In genomic region chr16:89507834-89508590, GRCh38 we compare ENCODE assay signal across 1 cellular context.
A peak's percentile ranks its signal among the peaks of the same experiment; 100 is the strongest.
TF ChIP-seq lines count a peak whose summit lies in the region.

SPG7 (plus strand) TSS chr16:89508403; CDS start chr16:89508418, 15 bp downstream.

TF ChIP-seq in WTC11, 78 proteins besides CTCF, POLR2A, EP300 and RAD21 (continued from another document):
- TF ChIP-seq FOXP4 (CRISPR knock-in tag; IDR thresholded peaks at IDR 0.05) (peak; percentile 79; the same call in 1 of the 2 replicates), MAX (CRISPR knock-in tag; IDR thresholded peaks at IDR 0.05) (peak; percentile 84; the same call in 1 of the 2 replicates), ZBTB21 (CRISPR knock-in tag; IDR thresholded peaks at IDR 0.05; ENCODE audit: borderline replicate concordance) (0 out of 2 replicates have a peak, but pooled peaks have one; percentile 77), E2F5 (CRISPR knock-in tag; IDR thresholded peaks at IDR 0.05) (peak; percentile 49; the same call in 1 of the 2 replicates), USF2 (CRISPR knock-in tag; IDR thresholded peaks at IDR 0.05) (peak; percentile 48), FOXP1 (CRISPR knock-in tag; IDR thresholded peaks at IDR 0.05; ENCODE audit: borderline replicate concordance) (peak; percentile 15; the same call in 1 of the 2 replicates), TEAD4 (CRISPR knock-in tag; IDR thresholded peaks at IDR 0.05) (no peak), NR1H2 (CRISPR knock-in tag; IDR thresholded peaks at IDR 0.05) (peak; percentile 81), SP1 (CRISPR knock-in tag; conservative IDR thresholded peaks at IDR 0.05) (peak; percentile 66; the same call in 1 of the 2 replicates), CBFB (CRISPR knock-in tag; IDR thresholded peaks at IDR 0.05; ENCODE audit: low read depth) (0 out of 2 replicates have a peak, but pooled peaks have one; percentile 76), ZBTB43 (CRISPR knock-in tag; IDR thresholded peaks at IDR 0.05) (0 out of 2 replicates have a peak, but pooled peaks have one; percentile 39), KAT7 (CRISPR knock-in tag; IDR thresholded peaks at IDR 0.05; ENCODE audit: borderline replicate concordance) (0 out of 2 replicates have a peak, but pooled peaks have one; percentile 79), HMGXB4 (CRISPR knock-in tag; IDR thresholded peaks at IDR 0.05) (peak; percentile 74; the same call in 1 of the 2 replicates), ZNF416 (CRISPR knock-in tag; IDR thresholded peaks at IDR 0.05) (0 out of 2 replicates have a peak, but pooled peaks have one; percentile 10), PRRX2 (CRISPR knock-in tag; IDR thresholded peaks at IDR 0.05) (no peak), MYBL2 (CRISPR knock-in tag; IDR thresholded peaks at IDR 0.05) (peak; percentile 71; the same call in 1 of the 2 replicates), ARID4B (CRISPR knock-in tag; IDR thresholded peaks at IDR 0.05; ENCODE audit: borderline replicate concordance) (peak; percentile 44; the same call in 1 of the 2 replicates)
